28 cellular contexts compared by ENCODE assay signal in the genomic region with DNA sequence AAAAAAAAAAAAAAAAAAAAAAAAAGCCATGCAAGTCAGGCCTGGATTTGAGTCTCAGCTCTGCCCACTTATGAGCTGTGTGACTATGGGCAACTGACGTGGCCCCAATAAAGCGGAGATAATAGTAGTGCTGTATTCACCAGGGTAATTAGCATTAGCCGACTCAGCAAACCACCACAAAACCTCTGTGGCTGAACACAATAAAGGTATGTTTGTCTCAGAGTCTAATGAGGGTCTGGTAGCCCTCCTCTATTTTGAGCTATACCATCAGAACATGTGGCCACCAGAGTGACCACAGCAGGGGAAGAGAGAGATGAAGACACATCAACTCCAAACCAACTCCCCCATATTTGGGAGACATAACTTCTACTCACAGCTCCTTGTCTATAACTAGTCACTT.
"Had no signal": no experiment of that assay in that cellular context is flagged by ENCODE, and none has a peak within 500 bp of the region (broad histone marks: within the 10 kb centered on the region; RNA-seq: fewer than 3 reads in every experiment).

No MANE protein-coding gene starts in this region.

- H3K36me3 Mint-ChIP-seq: activated naive CD4-positive, alpha-beta T cell treated with anti-CD3 and anti-CD28 coated beads, Interleukin-2, amount 10 ng/mL, durations not matched to agents 7 days and 5 days; natural killer cell had no signal

- H3K9me3 ChIP-seq: gastroesophageal sphincter, left ventricle myocardium inferior, right atrium auricular region, stomach, thyroid gland, upper lobe of left lung, vagina had no signal

- H3K27me3 Mint-ChIP-seq: activated naive CD4-positive, alpha-beta T cell treated with anti-CD3 and anti-CD28 coated beads, Interleukin-2, amount 10 ng/mL, durations not matched to agents 7 days and 5 days; activated naive CD8-positive, alpha-beta T cell treated with anti-CD3 and anti-CD28 coated beads, Interleukin-2, amount 10 ng/mL, durations not matched to agents 7 days and 5 days; activated T-cell treated with anti-CD3 and anti-CD28 coated beads, Interleukin-2, amount 50 U/mL, for 24 hours; stimulated activated naive B cell treated with anti-CD40 and anti-IgM and Interleukin-4, amounts not matched to agents 10 μg/mL and 1 μg/mL and 100 μg/mL, for 72 hours; T-helper 17 cell had no signal

- H3K4me1 Mint-ChIP-seq: natural killer cell had no signal

- H3K27me3 ChIP-seq: gastroesophageal sphincter, hepatocyte, right atrium auricular region, stomach, thyroid gland, upper lobe of left lung, vagina had no signal

- H3K4me3 ChIP-seq: gastroesophageal sphincter, hepatocyte, left ventricle myocardium inferior, lung, right atrium auricular region, stomach, thyroid gland, upper lobe of left lung, vagina had no signal

- H3K27ac ChIP-seq: gastroesophageal sphincter, hepatocyte, left ventricle myocardium inferior, right atrium auricular region, stomach, thyroid gland, upper lobe of left lung, vagina, WERI-Rb-1 had no signal

- H3K4me1 ChIP-seq: vagina had no signal

- H3K9me3 Mint-ChIP-seq: activated naive CD4-positive, alpha-beta T cell treated with anti-CD3 and anti-CD28 coated beads, Interleukin-2, amount 10 ng/mL, durations not matched to agents 7 days and 5 days; activated naive CD8-positive, alpha-beta T cell treated with anti-CD3 and anti-CD28 coated beads, Interleukin-2, amount 10 ng/mL, durations not matched to agents 7 days and 5 days; activated T-cell treated with anti-CD3 and anti-CD28 coated beads, Interleukin-2, amount 50 U/mL, for 24 hours; natural killer cell; stimulated activated naive B cell treated with anti-CD40 and anti-IgM and Interleukin-4, amounts not matched to agents 10 μg/mL and 1 μg/mL and 100 μg/mL, for 72 hours had no signal

- H3K36me3 ChIP-seq: right atrium auricular region, thyroid gland had no signal

- H3K27ac Mint-ChIP-seq: activated naive CD4-positive, alpha-beta T cell treated with anti-CD3 and anti-CD28 coated beads, Interleukin-2, amount 10 ng/mL, durations not matched to agents 7 days and 5 days; activated naive CD8-positive, alpha-beta T cell treated with anti-CD3 and anti-CD28 coated beads, Interleukin-2, amount 10 ng/mL, durations not matched to agents 7 days and 5 days; activated T-cell treated with anti-CD3 and anti-CD28 coated beads, Interleukin-2, amount 50 U/mL, for 24 hours; natural killer cell; stimulated activated naive B cell treated with anti-CD40 and anti-IgM and Interleukin-4, amounts not matched to agents 10 μg/mL and 1 μg/mL and 100 μg/mL, for 72 hours; T-helper 17 cell had no signal

- DNase-seq: activated CD4-positive, alpha-beta T cell treated with anti-CD3 and anti-CD28 coated beads for 48 hours; activated CD4-positive, alpha-beta T cell treated with anti-CD3 and anti-CD28 coated beads, Interleukin-2, amount 50 U/mL, for 48 hours; activated CD8-positive, alpha-beta memory T cell treated with anti-CD3 and anti-CD28 coated beads for 24 hours; activated CD8-positive, alpha-beta memory T cell treated with anti-CD3 and anti-CD28 coated beads, Interleukin-2, amount 50 U/mL, for 4 hours; activated gamma-delta T cell; activated naive CD4-positive, alpha-beta T cell treated with anti-CD3 and anti-CD28 coated beads, Interleukin-2, amount 10 ng/mL, durations not matched to agents 7 days and 5 days; activated naive CD8-positive, alpha-beta T cell treated with anti-CD3 and anti-CD28 coated beads, Interleukin-2, amount 10 ng/mL, durations not matched to agents 7 days and 5 days; activated T-cell treated with anti-CD3 and anti-CD28 coated beads, Interleukin-2, amount 50 U/mL, for 24 hours; caudate nucleus; islet precursor cell; left ventricle myocardium inferior; mesendoderm; natural killer cell; stimulated activated CD4-positive, alpha-beta T cell treated with anti-CD3 and anti-CD28 coated beads, Interleukin-15, amount 100 ng/mL, for 24 hours; stimulated activated CD4-positive, alpha-beta T cell treated with anti-CD3 and anti-CD28 coated beads, Interleukin-2, amount 100 ng/mL, for 24 hours; stimulated activated naive B cell treated with anti-CD40 and anti-IgM and Interleukin-4, amounts not matched to agents 10 μg/mL and 1 μg/mL and 100 μg/mL, for 72 hours; stomach; T-helper 17 cell; T1000; thyroid gland; upper lobe of left lung; WERI-Rb-1 had no signal

- H3K4me3 Mint-ChIP-seq: activated naive CD4-positive, alpha-beta T cell treated with anti-CD3 and anti-CD28 coated beads, Interleukin-2, amount 10 ng/mL, durations not matched to agents 7 days and 5 days; activated naive CD8-positive, alpha-beta T cell treated with anti-CD3 and anti-CD28 coated beads, Interleukin-2, amount 10 ng/mL, durations not matched to agents 7 days and 5 days; activated T-cell treated with anti-CD3 and anti-CD28 coated beads, Interleukin-2, amount 50 U/mL, for 24 hours; natural killer cell; stimulated activated naive B cell treated with anti-CD40 and anti-IgM and Interleukin-4, amounts not matched to agents 10 μg/mL and 1 μg/mL and 100 μg/mL, for 72 hours; T-helper 17 cell had no signal

- ATAC-seq: activated CD4-positive, CD25-positive, alpha-beta regulatory T cell treated with anti-CD3 and anti-CD28 coated beads, Interleukin-2, amount 50 U/mL, for 24 hours; gastroesophageal sphincter; natural killer cell; stimulated activated naive B cell treated with anti-CD40 and anti-IgM and Interleukin-4, amounts not matched to agents 10 μg/mL and 1 μg/mL and 100 μg/mL, for 72 hours; T-helper 17 cell had no signal
